In the genomic region with DNA sequence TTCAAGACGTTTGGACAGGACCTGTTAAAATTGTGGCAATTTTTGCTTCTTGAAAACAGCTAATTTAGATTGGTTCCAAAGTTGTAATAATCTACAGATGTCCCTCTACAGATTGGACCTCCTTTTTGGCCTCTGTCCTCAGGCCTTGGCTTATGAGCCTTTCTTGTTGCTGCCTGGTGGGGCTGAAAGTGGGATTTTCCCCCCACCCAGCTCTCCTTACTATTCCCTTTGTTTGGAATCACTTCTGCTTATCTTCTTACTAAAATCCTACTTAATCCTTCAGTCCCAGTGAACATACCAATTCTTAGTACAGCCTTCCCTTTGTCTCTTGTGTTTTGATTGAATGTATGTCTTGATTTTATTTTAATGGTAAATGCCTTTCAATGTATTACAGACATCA, we compare ENCODE assay signal across 18 cellular contexts.
"Had no signal": no experiment of that assay in that cellular context is flagged by ENCODE, and none has a peak within 500 bp of the region (broad histone marks: within the 10 kb centered on the region; RNA-seq: fewer than 3 reads in every experiment).

No MANE protein-coding gene starts in this region.

- H3K27me3 Mint-ChIP-seq: naive B cell had no signal

- FAIRE-seq: small intestine had no signal

- H3K4me3 ChIP-seq: dorsolateral prefrontal cortex, esophagus muscularis mucosa, gastroesophageal sphincter, lung, right atrium auricular region had no signal

- ATAC-seq: gastroesophageal sphincter, left colon, left ventricle myocardium superior had no signal

- H3K4me1 Mint-ChIP-seq: nephron progenitor cell had no signal

- H3K27ac ChIP-seq: epithelial cell of prostate, esophagus muscularis mucosa, gastroesophageal sphincter, neutrophil, right atrium auricular region had no signal

- H3K4me3 Mint-ChIP-seq: nephron progenitor cell had no signal

- H3K9me3 ChIP-seq: esophagus muscularis mucosa, gastroesophageal sphincter, neutrophil, right atrium auricular region had no signal

- H3K27ac Mint-ChIP-seq: nephron progenitor cell had no signal

- H3K27me3 ChIP-seq: dorsolateral prefrontal cortex, esophagus muscularis mucosa, gastroesophageal sphincter, neutrophil, right atrium auricular region had no signal

- DNase-seq: cortex of kidney; effector memory CD4-positive, alpha-beta T cell; left colon; left ventricle myocardium superior; mesenchymal stem cell; naive B cell; nephron progenitor cell; small intestine; stimulated activated CD4-positive, alpha-beta T cell treated with anti-CD3 and anti-CD28 coated beads, Interleukin-12 subunit alpha, Interleukin-12 subunit beta, amount 100 ng/mL, for 4 hours; stimulated activated naive CD4-positive, alpha-beta T cell treated with Interleukin-2 at 50 U/mL for 16 hours; trophoblast cell had no signal
